1 cellular context compared by ENCODE assay signal in the genomic region with DNA sequence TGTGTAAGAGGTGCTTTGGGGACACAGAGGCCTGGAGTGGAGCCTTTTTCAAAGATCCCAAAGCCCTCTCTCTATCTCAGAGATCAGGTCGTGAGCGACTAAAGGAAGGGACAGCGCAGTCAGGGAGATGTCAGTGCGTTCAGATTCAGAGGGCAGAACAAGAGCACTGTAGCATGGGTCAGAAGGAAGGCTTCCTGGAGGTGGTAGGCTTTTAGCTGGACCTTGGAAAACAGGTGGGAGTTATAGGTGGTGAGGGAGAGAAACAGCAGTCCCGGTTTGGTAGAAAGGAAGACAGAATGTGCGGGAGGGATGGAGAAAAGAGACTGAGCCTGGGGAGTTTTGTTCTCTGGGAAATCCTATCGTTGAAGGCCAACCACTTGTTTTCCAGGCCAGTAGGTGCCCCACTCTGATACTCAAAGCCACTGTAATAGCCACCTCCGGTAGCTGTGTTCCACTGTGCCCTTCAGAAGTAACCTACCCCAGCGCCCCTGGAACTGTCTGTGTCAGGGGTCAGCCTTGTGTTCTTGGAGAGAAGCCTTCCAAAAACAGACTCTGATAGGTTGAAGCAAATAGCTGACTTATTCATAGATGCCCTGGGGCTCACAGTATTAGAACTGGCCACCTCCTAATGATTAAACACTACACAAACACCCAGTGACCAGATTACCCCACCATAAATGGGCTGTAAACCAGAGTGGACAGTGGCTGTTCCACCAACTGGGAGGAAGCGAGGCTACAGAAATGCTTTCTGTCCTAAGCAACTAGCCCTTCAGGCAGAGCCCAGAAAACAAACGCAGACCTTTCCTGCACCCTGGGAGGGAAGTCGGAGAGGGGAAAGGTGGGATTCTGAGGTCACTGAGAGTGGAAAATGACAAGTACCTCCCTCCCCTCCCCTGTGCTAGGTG.
A peak's percentile ranks its signal among the peaks of the same experiment; 100 is the strongest.
TF ChIP-seq lines count a peak whose summit lies in the region.

No MANE protein-coding gene starts in this region.

TF ChIP-seq in HepG2, 621 proteins besides CTCF, POLR2A, EP300 and RAD21 (continued from another document and continues in another):
- TF ChIP-seq ZNF296 (CRISPR knock-in tag; conservative IDR thresholded peaks at IDR 0.05) = peak; percentile 92; the same call in 1 of the 2 replicates
- no peak for TF ChIP-seq HNRNPL (IDR thresholded peaks at IDR 0.05; ENCODE audit: low read depth, low read length)
- no peak for TF ChIP-seq MAZ (IDR thresholded peaks at IDR 0.05; ENCODE audit: borderline replicate concordance, low read depth, low read length)
- peak; percentile 47 for TF ChIP-seq MAZ (CRISPR knock-in tag; IDR thresholded peaks at IDR 0.05; ENCODE audit: low read depth)
- TF ChIP-seq, protein P1, sequence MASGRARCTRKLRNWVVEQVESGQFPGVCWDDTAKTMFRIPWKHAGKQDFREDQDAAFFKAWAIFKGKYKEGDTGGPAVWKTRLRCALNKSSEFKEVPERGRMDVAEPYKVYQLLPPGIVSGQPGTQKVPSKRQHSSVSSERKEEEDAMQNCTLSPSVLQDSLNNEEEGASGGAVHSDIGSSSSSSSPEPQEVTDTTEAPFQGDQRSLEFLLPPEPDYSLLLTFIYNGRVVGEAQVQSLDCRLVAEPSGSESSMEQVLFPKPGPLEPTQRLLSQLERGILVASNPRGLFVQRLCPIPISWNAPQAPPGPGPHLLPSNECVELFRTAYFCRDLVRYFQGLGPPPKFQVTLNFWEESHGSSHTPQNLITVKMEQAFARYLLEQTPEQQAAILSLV (CRISPR knock-in tag; IDR thresholded peaks at IDR 0.05; ENCODE audit: borderline replicate concordance) = 0 out of 2 replicates have a peak, but pooled peaks have one; percentile 19
- no peak; the same call in 1 of the 2 replicates for TF ChIP-seq BORCS8-MEF2B (CRISPR knock-in tag; IDR thresholded peaks at IDR 0.05)
- TF ChIP-seq NR3C1 (CRISPR knock-in tag; IDR thresholded peaks at IDR 0.05) = no peak
- TF ChIP-seq ZFP41 (CRISPR knock-in tag; IDR thresholded peaks at IDR 0.05; ENCODE audit: borderline replicate concordance) = no peak
- TF ChIP-seq PPARG (CRISPR knock-in tag; conservative IDR thresholded peaks at IDR 0.05) = peak; percentile 97
- TF ChIP-seq ESRRA (CRISPR knock-in tag; IDR thresholded peaks at IDR 0.05; ENCODE audit: low read depth) = peak; percentile 79; the same call in 1 of the 2 replicates
- TF ChIP-seq, protein P2, sequence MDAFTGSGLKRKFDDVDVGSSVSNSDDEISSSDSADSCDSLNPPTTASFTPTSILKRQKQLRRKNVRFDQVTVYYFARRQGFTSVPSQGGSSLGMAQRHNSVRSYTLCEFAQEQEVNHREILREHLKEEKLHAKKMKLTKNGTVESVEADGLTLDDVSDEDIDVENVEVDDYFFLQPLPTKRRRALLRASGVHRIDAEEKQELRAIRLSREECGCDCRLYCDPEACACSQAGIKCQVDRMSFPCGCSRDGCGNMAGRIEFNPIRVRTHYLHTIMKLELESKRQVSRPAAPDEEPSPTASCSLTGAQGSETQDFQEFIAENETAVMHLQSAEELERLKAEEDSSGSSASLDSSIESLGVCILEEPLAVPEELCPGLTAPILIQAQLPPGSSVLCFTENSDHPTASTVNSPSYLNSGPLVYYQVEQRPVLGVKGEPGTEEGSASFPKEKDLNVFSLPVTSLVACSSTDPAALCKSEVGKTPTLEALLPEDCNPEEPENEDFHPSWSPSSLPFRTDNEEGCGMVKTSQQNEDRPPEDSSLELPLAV (CRISPR knock-in tag; conservative IDR thresholded peaks at IDR 0.05; ENCODE audit: low read depth) = no peak
- TF ChIP-seq JUND (CRISPR knock-in tag; IDR thresholded peaks at IDR 0.05) = no peak
- TF ChIP-seq, protein P3, sequence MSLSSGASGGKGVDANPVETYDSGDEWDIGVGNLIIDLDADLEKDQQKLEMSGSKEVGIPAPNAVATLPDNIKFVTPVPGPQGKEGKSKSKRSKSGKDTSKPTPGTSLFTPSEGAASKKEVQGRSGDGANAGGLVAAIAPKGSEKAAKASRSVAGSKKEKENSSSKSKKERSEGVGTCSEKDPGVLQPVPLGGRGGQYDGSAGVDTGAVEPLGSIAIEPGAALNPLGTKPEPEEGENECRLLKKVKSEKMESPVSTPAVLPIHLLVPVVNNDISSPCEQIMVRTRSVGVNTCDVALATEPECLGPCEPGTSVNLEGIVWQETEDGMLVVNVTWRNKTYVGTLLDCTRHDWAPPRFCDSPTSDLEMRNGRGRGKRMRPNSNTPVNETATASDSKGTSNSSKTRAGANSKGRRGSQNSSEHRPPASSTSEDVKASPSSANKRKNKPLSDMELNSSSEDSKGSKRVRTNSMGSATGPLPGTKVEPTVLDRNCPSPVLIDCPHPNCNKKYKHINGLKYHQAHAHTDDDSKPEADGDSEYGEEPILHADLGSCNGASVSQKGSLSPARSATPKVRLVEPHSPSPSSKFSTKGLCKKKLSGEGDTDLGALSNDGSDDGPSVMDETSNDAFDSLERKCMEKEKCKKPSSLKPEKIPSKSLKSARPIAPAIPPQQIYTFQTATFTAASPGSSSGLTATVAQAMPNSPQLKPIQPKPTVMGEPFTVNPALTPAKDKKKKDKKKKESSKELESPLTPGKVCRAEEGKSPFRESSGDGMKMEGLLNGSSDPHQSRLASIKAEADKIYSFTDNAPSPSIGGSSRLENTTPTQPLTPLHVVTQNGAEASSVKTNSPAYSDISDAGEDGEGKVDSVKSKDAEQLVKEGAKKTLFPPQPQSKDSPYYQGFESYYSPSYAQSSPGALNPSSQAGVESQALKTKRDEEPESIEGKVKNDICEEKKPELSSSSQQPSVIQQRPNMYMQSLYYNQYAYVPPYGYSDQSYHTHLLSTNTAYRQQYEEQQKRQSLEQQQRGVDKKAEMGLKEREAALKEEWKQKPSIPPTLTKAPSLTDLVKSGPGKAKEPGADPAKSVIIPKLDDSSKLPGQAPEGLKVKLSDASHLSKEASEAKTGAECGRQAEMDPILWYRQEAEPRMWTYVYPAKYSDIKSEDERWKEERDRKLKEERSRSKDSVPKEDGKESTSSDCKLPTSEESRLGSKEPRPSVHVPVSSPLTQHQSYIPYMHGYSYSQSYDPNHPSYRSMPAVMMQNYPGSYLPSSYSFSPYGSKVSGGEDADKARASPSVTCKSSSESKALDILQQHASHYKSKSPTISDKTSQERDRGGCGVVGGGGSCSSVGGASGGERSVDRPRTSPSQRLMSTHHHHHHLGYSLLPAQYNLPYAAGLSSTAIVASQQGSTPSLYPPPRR (CRISPR knock-in tag; IDR thresholded peaks at IDR 0.05; ENCODE audit: borderline replicate concordance) = peak; percentile 70; the same call in 1 of the 2 replicates
- TF ChIP-seq, protein P4, sequence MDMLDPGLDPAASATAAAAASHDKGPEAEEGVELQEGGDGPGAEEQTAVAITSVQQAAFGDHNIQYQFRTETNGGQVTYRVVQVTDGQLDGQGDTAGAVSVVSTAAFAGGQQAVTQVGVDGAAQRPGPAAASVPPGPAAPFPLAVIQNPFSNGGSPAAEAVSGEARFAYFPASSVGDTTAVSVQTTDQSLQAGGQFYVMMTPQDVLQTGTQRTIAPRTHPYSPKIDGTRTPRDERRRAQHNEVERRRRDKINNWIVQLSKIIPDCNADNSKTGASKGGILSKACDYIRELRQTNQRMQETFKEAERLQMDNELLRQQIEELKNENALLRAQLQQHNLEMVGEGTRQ (IDR thresholded peaks at IDR 0.05; ENCODE audit: low read depth, low read length) = no peak
- TF ChIP-seq, protein P4 (CRISPR knock-in tag; IDR thresholded peaks at IDR 0.05; ENCODE audit: borderline replicate concordance) = peak; percentile 59; the same call in 1 of the 2 replicates
- no peak for TF ChIP-seq ZNF124 (CRISPR knock-in tag; IDR thresholded peaks at IDR 0.05)
- TF ChIP-seq ZNF44 (CRISPR knock-in tag; IDR thresholded peaks at IDR 0.05) = no peak
- TF ChIP-seq, protein P5, sequence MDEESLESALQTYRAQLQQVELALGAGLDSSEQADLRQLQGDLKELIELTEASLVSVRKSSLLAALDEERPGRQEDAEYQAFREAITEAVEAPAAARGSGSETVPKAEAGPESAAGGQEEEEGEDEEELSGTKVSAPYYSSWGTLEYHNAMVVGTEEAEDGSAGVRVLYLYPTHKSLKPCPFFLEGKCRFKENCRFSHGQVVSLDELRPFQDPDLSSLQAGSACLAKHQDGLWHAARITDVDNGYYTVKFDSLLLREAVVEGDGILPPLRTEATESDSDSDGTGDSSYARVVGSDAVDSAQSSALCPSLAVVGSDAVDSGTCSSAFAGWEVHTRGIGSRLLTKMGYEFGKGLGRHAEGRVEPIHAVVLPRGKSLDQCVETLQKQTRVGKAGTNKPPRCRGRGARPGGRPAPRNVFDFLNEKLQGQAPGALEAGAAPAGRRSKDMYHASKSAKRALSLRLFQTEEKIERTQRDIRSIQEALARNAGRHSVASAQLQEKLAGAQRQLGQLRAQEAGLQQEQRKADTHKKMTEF (CRISPR knock-in tag; IDR thresholded peaks at IDR 0.05) = 0 out of 2 replicates have a peak, but pooled peaks have one; percentile 49
- TF ChIP-seq, protein P6, sequence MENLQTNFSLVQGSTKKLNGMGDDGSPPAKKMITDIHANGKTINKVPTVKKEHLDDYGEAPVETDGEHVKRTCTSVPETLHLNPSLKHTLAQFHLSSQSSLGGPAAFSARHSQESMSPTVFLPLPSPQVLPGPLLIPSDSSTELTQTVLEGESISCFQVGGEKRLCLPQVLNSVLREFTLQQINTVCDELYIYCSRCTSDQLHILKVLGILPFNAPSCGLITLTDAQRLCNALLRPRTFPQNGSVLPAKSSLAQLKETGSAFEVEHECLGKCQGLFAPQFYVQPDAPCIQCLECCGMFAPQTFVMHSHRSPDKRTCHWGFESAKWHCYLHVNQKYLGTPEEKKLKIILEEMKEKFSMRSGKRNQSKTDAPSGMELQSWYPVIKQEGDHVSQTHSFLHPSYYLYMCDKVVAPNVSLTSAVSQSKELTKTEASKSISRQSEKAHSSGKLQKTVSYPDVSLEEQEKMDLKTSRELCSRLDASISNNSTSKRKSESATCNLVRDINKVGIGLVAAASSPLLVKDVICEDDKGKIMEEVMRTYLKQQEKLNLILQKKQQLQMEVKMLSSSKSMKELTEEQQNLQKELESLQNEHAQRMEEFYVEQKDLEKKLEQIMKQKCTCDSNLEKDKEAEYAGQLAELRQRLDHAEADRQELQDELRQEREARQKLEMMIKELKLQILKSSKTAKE (CRISPR knock-in tag; IDR thresholded peaks at IDR 0.05; ENCODE audit: borderline replicate concordance) = peak; percentile 71; the same call in 1 of the 2 replicates
- TF ChIP-seq ZNF292 (CRISPR knock-in tag; IDR thresholded peaks at IDR 0.05; ENCODE audit: borderline replicate concordance, low read depth) = peak; percentile 38
- peak; percentile 16; the same call in 1 of the 2 replicates for TF ChIP-seq SMC3 (IDR thresholded peaks at IDR 0.05; ENCODE audit: low read length)
- TF ChIP-seq HMG20B (CRISPR knock-in tag; conservative IDR thresholded peaks at IDR 0.05) = no peak
- TF ChIP-seq, protein P7, sequence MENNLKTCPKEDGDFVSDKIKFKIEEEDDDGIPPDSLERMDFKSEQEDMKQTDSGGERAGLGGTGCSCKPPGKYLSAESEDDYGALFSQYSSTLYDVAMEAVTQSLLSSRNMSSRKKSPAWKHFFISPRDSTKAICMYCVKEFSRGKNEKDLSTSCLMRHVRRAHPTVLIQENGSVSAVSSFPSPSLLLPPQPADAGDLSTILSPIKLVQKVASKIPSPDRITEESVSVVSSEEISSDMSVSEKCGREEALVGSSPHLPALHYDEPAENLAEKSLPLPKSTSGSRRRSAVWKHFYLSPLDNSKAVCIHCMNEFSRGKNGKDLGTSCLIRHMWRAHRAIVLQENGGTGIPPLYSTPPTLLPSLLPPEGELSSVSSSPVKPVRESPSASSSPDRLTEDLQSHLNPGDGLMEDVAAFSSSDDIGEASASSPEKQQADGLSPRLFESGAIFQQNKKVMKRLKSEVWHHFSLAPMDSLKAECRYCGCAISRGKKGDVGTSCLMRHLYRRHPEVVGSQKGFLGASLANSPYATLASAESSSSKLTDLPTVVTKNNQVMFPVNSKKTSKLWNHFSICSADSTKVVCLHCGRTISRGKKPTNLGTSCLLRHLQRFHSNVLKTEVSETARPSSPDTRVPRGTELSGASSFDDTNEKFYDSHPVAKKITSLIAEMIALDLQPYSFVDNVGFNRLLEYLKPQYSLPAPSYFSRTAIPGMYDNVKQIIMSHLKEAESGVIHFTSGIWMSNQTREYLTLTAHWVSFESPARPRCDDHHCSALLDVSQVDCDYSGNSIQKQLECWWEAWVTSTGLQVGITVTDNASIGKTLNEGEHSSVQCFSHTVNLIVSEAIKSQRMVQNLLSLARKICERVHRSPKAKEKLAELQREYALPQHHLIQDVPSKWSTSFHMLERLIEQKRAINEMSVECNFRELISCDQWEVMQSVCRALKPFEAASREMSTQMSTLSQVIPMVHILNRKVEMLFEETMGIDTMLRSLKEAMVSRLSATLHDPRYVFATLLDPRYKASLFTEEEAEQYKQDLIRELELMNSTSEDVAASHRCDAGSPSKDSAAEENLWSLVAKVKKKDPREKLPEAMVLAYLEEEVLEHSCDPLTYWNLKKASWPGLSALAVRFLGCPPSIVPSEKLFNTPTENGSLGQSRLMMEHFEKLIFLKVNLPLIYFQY (CRISPR knock-in tag; IDR thresholded peaks at IDR 0.05; ENCODE audit: borderline replicate concordance) = no peak
- no peak for TF ChIP-seq ISL2 (CRISPR knock-in tag; IDR thresholded peaks at IDR 0.05)
- TF ChIP-seq IRF2 (CRISPR knock-in tag; IDR thresholded peaks at IDR 0.05) = 0 out of 2 replicates have a peak, but pooled peaks have one; percentile 55
- TF ChIP-seq HHEX (CRISPR knock-in tag; IDR thresholded peaks at IDR 0.05) = 0 out of 2 replicates have a peak, but pooled peaks have one; percentile 9
- TF ChIP-seq ZNF230 (CRISPR knock-in tag; IDR thresholded peaks at IDR 0.05) = no peak
- TF ChIP-seq, protein P8, sequence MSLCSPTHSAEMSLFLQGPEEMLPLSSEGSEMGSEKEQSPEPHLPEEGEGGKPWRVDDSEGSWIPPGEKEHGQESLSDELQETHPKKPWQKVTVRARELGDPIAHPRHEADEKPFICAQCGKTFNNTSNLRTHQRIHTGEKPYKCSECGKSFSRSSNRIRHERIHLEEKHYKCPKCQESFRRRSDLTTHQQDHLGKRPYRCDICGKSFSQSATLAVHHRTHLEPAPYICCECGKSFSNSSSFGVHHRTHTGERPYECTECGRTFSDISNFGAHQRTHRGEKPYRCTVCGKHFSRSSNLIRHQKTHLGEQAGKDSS (CRISPR knock-in tag; IDR thresholded peaks at IDR 0.05; ENCODE audit: borderline replicate concordance, low read depth) = peak; percentile 95
- TF ChIP-seq ARID2 (CRISPR knock-in tag; IDR thresholded peaks at IDR 0.05; ENCODE audit: borderline replicate concordance) = no peak
- no peak for TF ChIP-seq NFYC (CRISPR knock-in tag; IDR thresholded peaks at IDR 0.05)
- peak; percentile 60 for TF ChIP-seq ZFP36 (IDR thresholded peaks at IDR 0.05; ENCODE audit: borderline replicate concordance, low read depth, low read length, partially characterized antibody)
- peak; percentile 58 for TF ChIP-seq HNF4A (CRISPR knock-in tag; IDR thresholded peaks at IDR 0.05)
- peak; percentile 89 for TF ChIP-seq PHF21A (CRISPR knock-in tag; IDR thresholded peaks at IDR 0.05)
- TF ChIP-seq NFRKB (IDR thresholded peaks at IDR 0.05) = no peak
- TF ChIP-seq, protein P9, sequence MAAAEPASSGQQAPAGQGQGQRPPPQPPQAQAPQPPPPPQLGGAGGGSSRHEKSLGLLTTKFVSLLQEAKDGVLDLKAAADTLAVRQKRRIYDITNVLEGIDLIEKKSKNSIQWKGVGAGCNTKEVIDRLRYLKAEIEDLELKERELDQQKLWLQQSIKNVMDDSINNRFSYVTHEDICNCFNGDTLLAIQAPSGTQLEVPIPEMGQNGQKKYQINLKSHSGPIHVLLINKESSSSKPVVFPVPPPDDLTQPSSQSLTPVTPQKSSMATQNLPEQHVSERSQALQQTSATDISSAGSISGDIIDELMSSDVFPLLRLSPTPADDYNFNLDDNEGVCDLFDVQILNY (CRISPR knock-in tag; conservative IDR thresholded peaks at IDR 0.05) = no peak
- peak; percentile 79 for TF ChIP-seq GATAD2A (CRISPR knock-in tag; IDR thresholded peaks at IDR 0.05)
